Comparison of ENCODE assay signal across 32 cellular contexts in genomic region chr5:176601901-176602300, GRCh38. TPM values are rescaled to one million over a fixed set of nuclear protein-coding genes. Genes with fewer than 3 reads are reported as not detected.
"Had no signal": no experiment of that assay in that cellular context is flagged by ENCODE, and none has a peak within 500 bp of the region (broad histone marks: within the 10 kb centered on the region; RNA-seq: fewer than 3 reads in every experiment).

No MANE protein-coding gene starts in this region.

- H3K27ac ChIP-seq: colonic mucosa, esophagus squamous epithelium, ovary, psoas muscle, sigmoid colon, stomach, thyroid gland, vagina had no signal

- FAIRE-seq: endometrium, frontal cortex, keratinocyte had no signal

- H3K4me3 ChIP-seq: colonic mucosa, esophagus squamous epithelium, lung, ovary, psoas muscle, sigmoid colon, stomach, thyroid gland, vagina had no signal

- H3K4me1 ChIP-seq: colonic mucosa, psoas muscle, thyroid gland, vagina had no signal

- H3K27ac Mint-ChIP-seq: dendritic cell treated with granulocyte-macrophage colony-stimulating factor and Interleukin-4, amounts not matched to agents 40 ng/mL and 50 ng/mL, for 4 days; effector memory CD8-positive, alpha-beta T cell; memory B cell; natural killer cell; stimulated activated effector memory CD8-positive, alpha-beta T cell treated with anti-CD3 and anti-CD28 coated beads, Interleukin-12 subunit alpha, Interleukin-12 subunit beta, amount 100 ng/mL, for 72 hours had no signal

- H3K27me3 ChIP-seq: colonic mucosa, ovary, thyroid gland, vagina had no signal

- H3K36me3 ChIP-seq: colonic mucosa, esophagus squamous epithelium, ovary, sigmoid colon, stomach, thyroid gland, vagina had no signal

- H3K4me3 Mint-ChIP-seq: dendritic cell treated with granulocyte-macrophage colony-stimulating factor and Interleukin-4, amounts not matched to agents 40 ng/mL and 50 ng/mL, for 4 days; effector memory CD8-positive, alpha-beta T cell; memory B cell; natural killer cell; stimulated activated effector memory CD8-positive, alpha-beta T cell treated with anti-CD3 and anti-CD28 coated beads, Interleukin-12 subunit alpha, Interleukin-12 subunit beta, amount 100 ng/mL, for 72 hours had no signal

- DNase-seq: colonic mucosa; effector memory CD8-positive, alpha-beta T cell; erythroblast; esophagus squamous epithelium; head of caudate nucleus; left ventricle myocardium superior; natural killer cell; occipital lobe; ovary; psoas muscle; sigmoid colon; stimulated activated CD4-positive, alpha-beta T cell treated with anti-CD3 and anti-CD28 coated beads, Interleukin-2, amount 100 ng/mL, for 24 hours; stimulated activated CD4-positive, alpha-beta T cell treated with anti-CD3 and anti-CD28 coated beads, Interleukin-4, amount 100 ng/mL, for 24 hours; stimulated activated naive CD4-positive, alpha-beta T cell treated with Interleukin-2 at 50 U/mL for 16 hours; stomach; thyroid gland; trophoblast cell had no signal

- H3K36me3 Mint-ChIP-seq: memory B cell; natural killer cell; stimulated activated effector memory CD8-positive, alpha-beta T cell treated with anti-CD3 and anti-CD28 coated beads, Interleukin-12 subunit alpha, Interleukin-12 subunit beta, amount 100 ng/mL, for 72 hours had no signal

- H3K9me3 ChIP-seq: colonic mucosa, esophagus squamous epithelium, ovary, psoas muscle, sigmoid colon, stomach, thyroid gland, vagina had no signal

- H3K9me3 Mint-ChIP-seq: dendritic cell treated with granulocyte-macrophage colony-stimulating factor and Interleukin-4, amounts not matched to agents 40 ng/mL and 50 ng/mL, for 4 days; effector memory CD8-positive, alpha-beta T cell; memory B cell; natural killer cell; stimulated activated effector memory CD8-positive, alpha-beta T cell treated with anti-CD3 and anti-CD28 coated beads, Interleukin-12 subunit alpha, Interleukin-12 subunit beta, amount 100 ng/mL, for 72 hours had no signal

- H3K4me1 Mint-ChIP-seq: memory B cell, natural killer cell had no signal

- H3K27me3 Mint-ChIP-seq: effector memory CD8-positive, alpha-beta T cell; memory B cell had no signal

RNA-seq across cellular contexts. Expression of gene SNCB, which starts 28.4 kb away (rescaled TPM):
- total RNA-seq: colonic mucosa, esophagus squamous epithelium, left ventricle myocardium superior, lung, mononuclear cell, natural killer cell, ovary, renal cortical epithelial cell, skeletal muscle tissue, stomach, subcutaneous adipose tissue, thyroid gland, ureter, vagina had no signal
- polyA plus RNA-seq: stomach had no signal

RNA-seq across cellular contexts. Expression of gene EIF4E1B, which starts 28.6 kb away (rescaled TPM):
- total RNA-seq: colonic mucosa, esophagus squamous epithelium, left ventricle myocardium superior, lung, natural killer cell, occipital lobe, ovary, psoas muscle, renal cortical epithelial cell, right cardiac atrium, skeletal muscle tissue, stomach, subcutaneous adipose tissue, temporal lobe, thyroid gland, ureter, vagina had no signal
- polyA plus RNA-seq: keratinocyte, lung, right cardiac atrium, sigmoid colon, stomach had no signal

RNA-seq across cellular contexts. Expression of gene CDHR2, which starts 52.8 kb away (rescaled TPM):
- total RNA-seq: renal cortical epithelial cell, skeletal muscle tissue, ureter, vagina had no signal
- polyA plus RNA-seq: keratinocyte, right cardiac atrium had no signal
